ENCODE assay signal across 1 cellular context in genomic region chr6:165663736-165664552, GRCh38.
TF ChIP-seq lines count a peak whose summit lies in the region.

No MANE protein-coding gene starts in this region.

TF ChIP-seq in HEK293, 187 proteins besides CTCF, POLR2A, EP300 and RAD21 (continued from another document):
- TF ChIP-seq ZNF19 (tag by site-specific recombination; IDR thresholded peaks at IDR 0.05; ENCODE audit: low read depth) (no peak), ZNF24 (tag by site-specific recombination; IDR thresholded peaks at IDR 0.05) (no peak), ZNF174 (tag by site-specific recombination; IDR thresholded peaks at IDR 0.05) (no peak), ZNF423 (tag by site-specific recombination; IDR thresholded peaks at IDR 0.05) (peak; percentile 40; the same call in 1 of the 2 replicates), ZNF518A (tag by site-specific recombination; conservative IDR thresholded peaks at IDR 0.05; ENCODE audit: low read depth) (no peak), ZBTB49 (tag by site-specific recombination; IDR thresholded peaks at IDR 0.05; ENCODE audit: low read depth) (no peak), ZNF654 (tag by site-specific recombination; IDR thresholded peaks at IDR 0.05; ENCODE audit: low read depth) (no peak), ZNF354C (tag by site-specific recombination; IDR thresholded peaks at IDR 0.05; ENCODE audit: borderline replicate concordance, low read depth) (no peak), ZNF37A (tag by site-specific recombination; IDR thresholded peaks at IDR 0.05) (no peak), ZNF157 (tag by site-specific recombination; IDR thresholded peaks at IDR 0.05) (no peak), ZNF140 (tag by site-specific recombination; IDR thresholded peaks at IDR 0.05) (no peak), ZNF48 (tag by site-specific recombination; IDR thresholded peaks at IDR 0.05) (no peak), ZNF138 (tag by site-specific recombination; IDR thresholded peaks at IDR 0.05; ENCODE audit: borderline replicate concordance) (no peak), ZNF629 (tag by site-specific recombination; IDR thresholded peaks at IDR 0.05) (no peak), BCL11A (tag by site-specific recombination; IDR thresholded peaks at IDR 0.05; ENCODE audit: low read depth) (no peak), ZSCAN23 (tag by site-specific recombination; IDR thresholded peaks at IDR 0.05) (no peak), KLF9 (tag by site-specific recombination; IDR thresholded peaks at IDR 0.05; ENCODE audit: low read depth) (no peak; the same call in 1 of the 2 replicates), SETDB1 (IDR thresholded peaks at IDR 0.05; ENCODE audit: insufficient read length, low read length) (no peak), GLI4 (tag by site-specific recombination; IDR thresholded peaks at IDR 0.05) (no peak; the same call in 1 of the 2 replicates), ZNF394 (tag by site-specific recombination; IDR thresholded peaks at IDR 0.05; ENCODE audit: borderline replicate concordance) (no peak), ZNF777 (tag by site-specific recombination; IDR thresholded peaks at IDR 0.05; ENCODE audit: borderline replicate concordance) (peak; percentile 64; the same call in 1 of the 2 replicates), ZFP37 (tag by site-specific recombination; IDR thresholded peaks at IDR 0.05) (peak; percentile 83), ZNF610 (tag by site-specific recombination; IDR thresholded peaks at IDR 0.05; ENCODE audit: borderline replicate concordance) (peak; percentile 24), ZNF248 (tag by site-specific recombination; IDR thresholded peaks at IDR 0.05) (no peak), HIC1 (tag by site-specific recombination; IDR thresholded peaks at IDR 0.05) (0 out of 2 replicates have a peak, but pooled peaks have one; percentile 28), TSHZ1 (tag by site-specific recombination; IDR thresholded peaks at IDR 0.05; ENCODE audit: borderline replicate concordance) (no peak), SCRT2 (tag by site-specific recombination; IDR thresholded peaks at IDR 0.05) (peak; percentile 97), ZNF768 (tag by site-specific recombination; IDR thresholded peaks at IDR 0.05) (no peak), ZNF132 (tag by site-specific recombination; IDR thresholded peaks at IDR 0.05; ENCODE audit: borderline replicate concordance) (no peak), ZEB2 (tag by site-specific recombination; IDR thresholded peaks at IDR 0.05) (peak; percentile 89), ZNF76 (tag by site-specific recombination; IDR thresholded peaks at IDR 0.05; ENCODE audit: borderline replicate concordance, low read depth) (peak; percentile 59; the same call in 1 of the 2 replicates)
